ENCODE assay signal across 1 cellular context in the genomic region with DNA sequence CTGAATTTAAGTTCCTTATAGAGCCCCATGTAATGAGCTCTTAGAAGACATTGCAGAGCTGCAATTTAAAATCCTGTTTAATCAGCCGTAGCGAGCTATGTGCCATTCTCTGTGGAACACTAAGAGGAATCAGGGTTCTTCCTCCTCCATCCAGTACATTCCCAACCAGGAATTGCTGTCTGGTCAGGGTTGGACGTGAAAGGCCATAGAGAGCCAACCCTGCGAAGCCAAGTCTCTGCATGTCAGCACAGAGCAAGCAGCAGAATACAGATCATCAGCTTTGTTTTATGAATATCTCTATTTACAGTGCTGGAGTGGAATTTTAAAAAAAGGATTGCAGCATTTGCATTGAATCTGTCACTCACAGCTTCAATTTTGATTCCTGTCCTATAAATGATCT.
TF ChIP-seq lines count a peak whose summit lies in the region.

No MANE protein-coding gene starts in this region.

TF ChIP-seq in SK-N-SH treated with all-trans-retinoic acid at 6 μM for 48 hours, 23 proteins besides CTCF, POLR2A, EP300 and RAD21 (continued from another document):
- TF ChIP-seq ZNF565 (CRISPR knock-in tag; conservative IDR thresholded peaks at IDR 0.05; ENCODE audit: low read depth) (no peak), BACH2 (CRISPR knock-in tag; IDR thresholded peaks at IDR 0.05; ENCODE audit: borderline replicate concordance) (no peak), ARNTL (CRISPR knock-in tag; IDR thresholded peaks at IDR 0.05; ENCODE audit: borderline replicate concordance, low read depth) (no peak), RARB (CRISPR knock-in tag; IDR thresholded peaks at IDR 0.05) (no peak), SNAI2 (CRISPR knock-in tag; IDR thresholded peaks at IDR 0.05) (no peak), ZNF8 (CRISPR knock-in tag; IDR thresholded peaks at IDR 0.05) (no peak)
TF ChIP-seq in SK-N-SH treated with all-trans-retinoic acid at 6 μM for 48 hours: peak in this region for 0.
